In the genomic region with DNA sequence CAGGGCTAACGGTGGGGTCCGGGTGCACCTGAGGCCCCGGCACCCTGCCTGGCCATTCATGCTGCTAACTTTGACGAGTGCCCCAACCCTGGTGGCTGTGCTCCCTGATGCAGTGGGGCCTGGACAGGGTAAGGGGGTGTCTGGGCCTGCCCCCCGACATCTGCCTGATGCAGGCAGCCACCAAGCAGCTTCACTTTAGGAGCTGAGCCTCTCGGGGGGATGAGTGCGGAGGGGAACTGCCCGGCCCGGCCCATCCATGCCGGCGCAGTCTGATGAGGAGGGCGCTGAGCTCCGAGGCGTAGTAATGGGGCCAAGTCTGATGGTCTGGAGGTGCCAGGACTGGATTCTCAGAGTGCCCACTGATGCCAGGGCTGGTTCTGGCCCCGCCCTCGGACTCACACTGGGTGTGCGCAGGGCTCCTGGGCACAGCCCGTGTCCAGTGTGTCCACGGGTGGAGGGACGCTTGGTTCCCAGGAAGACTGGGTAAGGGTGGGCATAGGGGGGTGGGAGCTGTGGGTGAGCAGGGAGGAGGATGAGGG, we compare ENCODE assay signal across 30 cellular contexts. TPM values are rescaled to one million over a fixed set of nuclear protein-coding genes. Genes with fewer than 3 reads are reported as not detected.
"Had no signal": no experiment of that assay in that cellular context is flagged by ENCODE, and none has a peak within 500 bp of the region (broad histone marks: within the 10 kb centered on the region; RNA-seq: fewer than 3 reads in every experiment).

No MANE protein-coding gene starts in this region.

- H3K4me3 Mint-ChIP-seq: activated B cell treated with CpG ODN at 0.5 μM for 24 hours; activated CD4-positive, alpha-beta T cell treated with anti-CD3 and anti-CD28 coated beads for 36 hours; activated naive CD8-positive, alpha-beta T cell; activated T-cell treated with anti-CD3 and anti-CD28 coated beads, Interleukin-2, amount 50 U/mL, for 4 hours; dendritic cell treated with granulocyte-macrophage colony-stimulating factor and Interleukin-4, amounts not matched to agents 40 ng/mL and 50 ng/mL, for 4 days; immature natural killer cell; mesothelial cell of epicardium; naive thymus-derived CD8-positive, alpha-beta T cell; T-helper 1 cell treated with Interleukin-12 subunit alpha and Interleukin-12 subunit beta and Interleukin-4 antibody, amounts not matched to agents 30 μg/mL and 1 μg/mL, for 36 hours had no signal

- H3K4me1 Mint-ChIP-seq: activated CD4-positive, alpha-beta T cell treated with anti-CD3 and anti-CD28 coated beads for 36 hours had no signal

- H3K9me3 ChIP-seq: left lung, neutrophil, pancreas, psoas muscle, right atrium auricular region had no signal

- H3K27ac Mint-ChIP-seq: activated B cell treated with CpG ODN at 0.5 μM for 24 hours; activated CD4-positive, alpha-beta T cell treated with anti-CD3 and anti-CD28 coated beads for 36 hours; activated naive CD8-positive, alpha-beta T cell; activated T-helper 2 cell treated with anti-CD3 and anti-CD28 coated beads, Interferon-gamma antibody, Interleukin-2, Interleukin-4, amounts not matched to agents 10 μg/mL and 5 μg/mL and 100 μg/mL, durations not matched to agents 14 hours and 24 hours and 36 hours; dendritic cell treated with granulocyte-macrophage colony-stimulating factor and Interleukin-4, amounts not matched to agents 40 ng/mL and 50 ng/mL, for 4 days; immature natural killer cell; mesothelial cell of epicardium; naive thymus-derived CD8-positive, alpha-beta T cell; T-helper 1 cell treated with Interleukin-12 subunit alpha and Interleukin-12 subunit beta and Interleukin-4 antibody, amounts not matched to agents 30 μg/mL and 1 μg/mL, for 36 hours had no signal

- ATAC-seq: activated CD4-positive, alpha-beta T cell treated with anti-CD3 and anti-CD28 coated beads for 36 hours; activated T-cell treated with anti-CD3 and anti-CD28 coated beads, Interleukin-2, amount 50 U/mL, for 4 hours; left lung; naive thymus-derived CD8-positive, alpha-beta T cell; pancreas; psoas muscle; stimulated activated naive CD8-positive, alpha-beta T cell treated with anti-CD3 and anti-CD28 coated beads, Interleukin-15, Interleukin-2, amounts not matched to agents 100 U/mL and 50 U/mL, for 24 hours had no signal

- H3K36me3 ChIP-seq: left lung, neutrophil, pancreas, right atrium auricular region had no signal

- H3K36me3 Mint-ChIP-seq: activated naive CD8-positive, alpha-beta T cell; immature natural killer cell; mesothelial cell of epicardium; naive thymus-derived CD8-positive, alpha-beta T cell had no signal

- H3K27me3 ChIP-seq: left lung, neutrophil, pancreas, right atrium auricular region had no signal

- H3K27me3 Mint-ChIP-seq: activated B cell treated with CpG ODN at 0.5 μM for 24 hours; activated CD4-positive, alpha-beta T cell treated with anti-CD3 and anti-CD28 coated beads for 36 hours; activated naive CD8-positive, alpha-beta T cell; naive thymus-derived CD8-positive, alpha-beta T cell had no signal

- H3K9me3 Mint-ChIP-seq: activated B cell treated with CpG ODN at 0.5 μM for 24 hours; activated T-cell treated with anti-CD3 and anti-CD28 coated beads, Interleukin-2, amount 50 U/mL, for 4 hours; activated T-helper 2 cell treated with anti-CD3 and anti-CD28 coated beads, Interferon-gamma antibody, Interleukin-2, Interleukin-4, amounts not matched to agents 10 μg/mL and 5 μg/mL and 100 μg/mL, durations not matched to agents 14 hours and 24 hours and 36 hours; dendritic cell treated with granulocyte-macrophage colony-stimulating factor and Interleukin-4, amounts not matched to agents 40 ng/mL and 50 ng/mL, for 4 days; immature natural killer cell; mesothelial cell of epicardium; naive thymus-derived CD8-positive, alpha-beta T cell; T-helper 1 cell treated with Interleukin-12 subunit alpha and Interleukin-12 subunit beta and Interleukin-4 antibody, amounts not matched to agents 30 μg/mL and 1 μg/mL, for 36 hours had no signal

- H3K27ac ChIP-seq: left lung, neutrophil, pancreas, psoas muscle had no signal

- FAIRE-seq: pancreas had no signal

- DNase-seq: activated B cell treated with CpG ODN at 0.5 μM for 24 hours; activated CD4-positive, alpha-beta T cell treated with anti-CD3 and anti-CD28 coated beads for 36 hours; activated CD4-positive, alpha-beta T cell treated with anti-CD3 and anti-CD28 coated beads, Interleukin-2, amount 50 U/mL, for 4 hours; activated CD8-positive, alpha-beta memory T cell treated with anti-CD3 and anti-CD28 coated beads, Interleukin-2, amount 50 U/mL, for 48 hours; activated naive CD4-positive, alpha-beta T cell; activated T-cell treated with anti-CD3 and anti-CD28 coated beads, Interleukin-2, amount 50 U/mL, for 4 hours; amniotic stem cell; effector CD4-positive, alpha-beta T cell; erythroblast; foreskin melanocyte; immature natural killer cell; left lung; naive thymus-derived CD8-positive, alpha-beta T cell; pancreas; psoas muscle; stimulated activated CD4-positive, alpha-beta T cell treated with anti-CD3 and anti-CD28 coated beads, Interleukin-12 subunit alpha, Interleukin-12 subunit beta, amount 100 ng/mL, for 4 hours; stimulated activated CD4-positive, alpha-beta T cell treated with anti-CD3 and anti-CD28 coated beads, Interleukin-4, amount 100 ng/mL, for 4 hours; stimulated activated naive CD8-positive, alpha-beta T cell treated with anti-CD3 and anti-CD28 coated beads, Interleukin-15, Interleukin-2, amounts not matched to agents 100 U/mL and 50 U/mL, for 24 hours; T1000 had no signal

- H3K4me3 ChIP-seq: left lung, lung, pancreas, psoas muscle had no signal

- H3K4me1 ChIP-seq: psoas muscle had no signal

RNA-seq across cellular contexts. Expression of a gene that starts 43.1 kb away (rescaled TPM):
- total RNA-seq: activated CD8-positive, alpha-beta memory T cell treated with anti-CD3 and anti-CD28 coated beads for 36 hours; activated T-helper 2 cell treated with anti-CD3 and anti-CD28 coated beads, Interferon-gamma antibody, Interleukin-2, Interleukin-4, amounts not matched to agents 10 μg/mL and 5 μg/mL and 100 μg/mL, durations not matched to agents 14 hours and 24 hours and 36 hours; chondrocyte; naive thymus-derived CD8-positive, alpha-beta T cell; psoas muscle; right atrium auricular region; subcutaneous adipose tissue had no signal
- polyA plus RNA-seq: immature natural killer cell; naive thymus-derived CD8-positive, alpha-beta T cell; psoas muscle had no signal
